In the genomic region with DNA sequence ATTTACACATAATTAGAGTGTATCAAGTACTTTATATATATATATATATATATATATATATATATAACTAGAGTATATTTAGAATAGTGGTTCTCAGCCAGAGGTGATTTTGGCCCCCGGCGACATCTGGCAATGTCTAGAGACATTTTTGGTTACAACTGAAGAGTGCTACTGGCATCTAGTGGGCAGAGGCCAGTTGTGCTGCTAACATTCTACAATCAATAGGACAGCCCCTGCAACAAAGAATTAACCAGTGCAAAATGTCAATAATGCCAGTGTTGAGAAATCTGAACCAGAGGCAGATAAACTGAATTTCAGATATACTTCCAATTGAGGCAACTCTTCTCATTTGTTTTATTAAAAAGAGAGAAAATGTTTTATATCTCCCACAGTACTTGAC, we compare ENCODE assay signal across 8 cellular contexts. TPM values are rescaled to one million over a fixed set of nuclear protein-coding genes. Genes with fewer than 3 reads are reported as not detected.
DNase-seq lines count a peak whose midpoint lies in the region; ATAC-seq, FAIRE-seq and TF ChIP-seq lines count a peak whose summit lies in the region.

No MANE protein-coding gene starts in this region.

- no peaks in the 10 kb centered on the region for H3K9me3 ChIP-seq in transverse colon
- no peaks in the 10 kb centered on the region for H3K9me3 ChIP-seq in ovary

- peaks cover 49 to 68% (median 61%) of the 10 kb centered on the region in 3 donors for H3K4me1 Mint-ChIP-seq in T-cell

- H3K36me3 Mint-ChIP-seq in T-cell: peaks cover 70% of the 10 kb centered on the region

- H3K27me3 Mint-ChIP-seq in T-cell: no peaks in the 10 kb centered on the region

- ATAC-seq in HG03135 (IDR thresholded peaks at IDR 0.05; ENCODE audit: unreplicated experiment): peak; percentile 69
- ATAC-seq in T-cell (replicated peaks in 1 of 4): peak in 1 of 4 experiments; percentile 69

- CTCF ChIA-PET in BJ (lab: Yijun Ruan, JAX) (interaction anchor here (0.7 to 2.4 kb wide), 3 partner anchors 14 to 215 kb away, joined by 3 to 7 read pairs (median 3); no protein-coding TSS in a partner anchor), T-cell (lab: Charles Lee) (interaction anchor here (0.6 to 1.5 kb wide), 6 partner anchors 11 to 323 kb away, joined by 3 to 7 read pairs (median 4); no protein-coding TSS in a partner anchor)

- no peak for TF ChIP-seq POLR2A in transverse colon (IDR thresholded peaks at IDR 0.05)
- no peak for TF ChIP-seq POLR2A in ovary (IDR thresholded peaks at IDR 0.05)

- TF ChIP-seq EP300 in transverse colon (IDR thresholded peaks at IDR 0.05; ENCODE audit: low read depth) (no peak), ovary (IDR thresholded peaks at IDR 0.05) (no peak)

- peak; percentile 64 for FAIRE-seq in GM18507 (lab: Jason Lieb, UNC)

- no peak overlapping the region for H3K27ac Mint-ChIP-seq in T-cell

- peaks cover 3% of the 10 kb centered on the region; the same call in 1 of the 2 replicates for H3K36me3 ChIP-seq in BJ (ENCODE audit: control insufficient read depth, insufficient read depth, low read length)
- peaks cover 0 to 22% (median 9%) of the 10 kb centered on the region in 4 donors for H3K36me3 ChIP-seq in transverse colon
- no peaks in the 10 kb centered on the region for H3K36me3 ChIP-seq in ovary

- POLR2A ChIA-PET in BJ (lab: Charles Lee) (no interaction called here), T-cell (lab: Charles Lee) (interaction anchor here in 1 of 2 donors (0.6 to 0.7 kb wide), 3 partner anchors 11 to 32 kb away, joined by 3 to 4 read pairs (median 3); no protein-coding TSS in a partner anchor)

- in situ Hi-C loops in transverse colon (cut with MboI; ENCODE audit: low pct_ligation_motif_present in 1 of 4, low pct_unique_long_range_greater_than_20kb in 1 of 4, low sequenced_read_pairs in 3 of 4): no loop called here

- H3K27me3 ChIP-seq in BJ (ENCODE audit: control insufficient read depth, insufficient read depth, low read length) (no peaks in the 10 kb centered on the region), transverse colon (no peaks in the 10 kb centered on the region), ovary (no peaks in the 10 kb centered on the region)

- H3K4me1 ChIP-seq in transverse colon: peaks cover 0 to 4% (median under 1%) of the 10 kb centered on the region in 4 donors
- no peaks in the 10 kb centered on the region for H3K4me1 ChIP-seq in ovary (ENCODE audit: insufficient read depth)

- no peak for DNase-seq in BJ (ENCODE audit: low read depth)
- DNase-seq in GM18507 (ENCODE audit: extremely low spot score, insufficient read length, low read depth): no peak
- DNase-seq in T-cell: peak in 21 of 34 experiments; percentile 10 to 37 (median 25)
- DNase-seq in fibroblast of mammary gland (ENCODE audit: low read depth): peak; percentile 41
- no peak for DNase-seq in retinal pigment epithelial cell (ENCODE audit: low read depth)
- no peak for DNase-seq in transverse colon
- DNase-seq in ovary: no peak

- H3K4me3 ChIP-seq in BJ (ENCODE audit: low read depth, low read length) (no peak overlapping the region), fibroblast of mammary gland (ENCODE audit: control insufficient read depth, low read depth, low read length) (no peak overlapping the region), retinal pigment epithelial cell (ENCODE audit: low read length) (no peak overlapping the region), transverse colon (no peak overlapping the region), ovary (no peak overlapping the region)

- intact Hi-C loops in transverse colon (cut with DNase I; ENCODE audit: low total_unique reads) (no loop called here), ovary (cut with DNase I) (no loop called here)

- H3K9me3 Mint-ChIP-seq in T-cell: no peaks in the 10 kb centered on the region

- H3K4me3 Mint-ChIP-seq in T-cell: no peak overlapping the region

- TF ChIP-seq CTCF in BJ (IDR thresholded peaks at IDR 0.05; ENCODE audit: insufficient read depth, low read depth, low read length) (peak; percentile 37; the same call in 1 of the 2 replicates), fibroblast of mammary gland (conservative IDR thresholded peaks at IDR 0.05; ENCODE audit: control insufficient read depth, insufficient read depth, low read depth, low read length) (peak; percentile 46), retinal pigment epithelial cell (conservative IDR thresholded peaks at IDR 0.05; ENCODE audit: low read depth, low read length) (peak; percentile 54), transverse colon (IDR thresholded peaks at IDR 0.05) (peak in 2 of 5 experiments; percentile 10 to 19), ovary (IDR thresholded peaks at IDR 0.05) (no peak)

- no peak overlapping the region for H3K27ac ChIP-seq in transverse colon
- H3K27ac ChIP-seq in ovary: no peak overlapping the region

- WGBS in transverse colon (ENCODE audit: low coverage in 1 of 2), 2 donors: 60% methylated on average over 2 of the region's 2 CpGs; no CpG with 5 or more reads in 1 of the 2 donors
- WGBS in ovary, 3 donors: 53 to 64% (median 59%) methylated on average over 2 of the region's 2 CpGs

RNA-seq across cellular contexts. Expression of a gene that starts 8.9 kb away (rescaled TPM):
- polyA plus RNA-seq in BJ (2011; rRNA removed) (25.7 and 27.5 TPM in 2 replicates), ovary (10 to 100 TPM; 10.1 to 21.5 TPM)
- 30.5 and 33.1 TPM in 2 replicates for polyA minus RNA-seq in BJ (2011; rRNA and poly(A)+ RNA removed)
- total RNA-seq in T-cell (10 to 100 TPM; 21.2 to 34.1 (median 29.3) TPM), transverse colon (10 to 100 TPM; 10.5 to 48.0 (median 22.5) TPM), ovary (10 to 100 TPM; 13.1 to 38.4 (median 27.9) TPM)

Comparison
In these comparisons a context has a peak if more than half of its experiments do, and no peak if none do; other contexts are left out.
1. DNase-seq: peak in T-cell (21 of 34) and fibroblast of mammary gland (single experiment); none in BJ (single experiment), GM18507 (single experiment), retinal pigment epithelial cell (single experiment), transverse colon (single experiment) and ovary (0 of 5).
2. CTCF ChIP-seq: peak in BJ (single experiment), fibroblast of mammary gland (single experiment) and retinal pigment epithelial cell (single experiment); none in ovary (0 of 3).